Comparison of ENCODE assay signal across 20 cellular contexts in the genomic region with DNA sequence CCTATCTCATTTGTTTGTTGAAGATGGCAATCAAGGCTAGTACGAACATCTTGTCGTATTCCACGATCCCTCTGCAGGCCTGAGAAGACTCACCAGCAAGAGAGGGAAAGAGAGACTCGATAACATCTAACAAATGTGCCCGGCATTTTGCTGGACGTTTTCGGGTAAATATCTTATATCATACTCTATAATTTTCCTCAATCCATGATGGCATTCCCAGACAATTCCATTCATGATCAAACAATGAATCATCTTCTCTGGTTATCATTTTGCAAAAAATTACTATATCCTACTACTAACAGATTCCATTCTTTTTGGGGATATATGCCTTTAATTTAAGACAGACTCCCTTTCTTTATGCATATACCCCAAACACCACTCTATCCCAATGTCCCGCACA.
A peak's percentile ranks its signal among the peaks of the same experiment; 100 is the strongest.
DNase-seq lines count a peak whose midpoint lies in the region; ATAC-seq and TF ChIP-seq lines count a peak whose summit lies in the region.
"Had no signal": no experiment of that assay in that cellular context is flagged by ENCODE, and none has a peak within 500 bp of the region (broad histone marks: within the 10 kb centered on the region; RNA-seq: fewer than 3 reads in every experiment).

No MANE protein-coding gene starts in this region.

- CTCF ChIA-PET in SK-N-SH (lab: Yijun Ruan, JAX) = no interaction called here

- peaks cover 0 to 9% of the 10 kb centered on the region in 2 experiments for H3K36me3 ChIP-seq in SK-N-SH (replicated peaks in 1 of 2; ENCODE audit: control insufficient read depth in 1 of 2, insufficient read depth in 2 of 2, low read length in 1 of 2)
- H3K36me3 ChIP-seq: SJSA1 had no signal

- H3K9me2 ChIP-seq in SK-N-SH = no peaks in the 10 kb centered on the region

- no peak for TF ChIP-seq CTCF in SK-N-SH (IDR thresholded peaks at IDR 0.05)

- H3K9me3 ChIP-seq in SK-N-SH = no peaks in the 10 kb centered on the region
- H3K9me3 ChIP-seq: SJSA1 had no signal

- no peaks in the 10 kb centered on the region for H3K79me2 ChIP-seq in SK-N-SH (ENCODE audit: insufficient read depth)

- peak overlapping the region; percentile 22; the same call in 1 of the 2 replicates for H3K4me2 ChIP-seq in SK-N-SH
- H3K4me2 ChIP-seq: KMS-11 had no signal

- no peak for ATAC-seq in HG03521 (IDR thresholded peaks at IDR 0.05; ENCODE audit: unreplicated experiment)

- no peak overlapping the region for H3K4me3 ChIP-seq in SK-N-SH (ENCODE audit: low read depth in 2 of 2, low read length in 1 of 2)
- H3K4me3 ChIP-seq: GM23248, SJSA1 had no signal

- no peaks in the 10 kb centered on the region for H3K27me3 ChIP-seq in SK-N-SH (ENCODE audit: insufficient read depth)
- H3K27me3 ChIP-seq: SJSA1 had no signal

- peak overlapping the region; percentile 66 to 74; a peak in 3 of 4 replicates for H3K27ac ChIP-seq in SK-N-SH (ENCODE audit: low read depth in 2 of 2, low read length in 1 of 2)
- H3K27ac ChIP-seq: GM23248, HL-60, KMS-11, SJSA1 had no signal

- peak; percentile 5 for DNase-seq in GM03348 (ENCODE audit: low spot score)
- DNase-seq in SK-N-SH = no peak
- DNase-seq in fibroblast of peridontal ligament (ENCODE audit: extremely low read depth) = peak; percentile 29
- no peak for DNase-seq in NCI-H2227 (lab: John Stamatoyannopoulos, UW; ENCODE audit: unreplicated experiment)
- DNase-seq in NCI-H187 (lab: John Stamatoyannopoulos, UW) = no peak
- DNase-seq in SK-N-DZ (ENCODE audit: low spot score) = no peak
- DNase-seq: CD4-positive, CD25-positive, alpha-beta regulatory T cell; GM23248; H9; NCI-H1105; NCI-H146; NCI-H2029 treated with DMSO at 0.1 percent for 48 hours; NCI-H524 treated with DMSO at 0.1 percent for 48 hours; NCI-H82; OCI-M1; SW 1271 had no signal

- WGBS in SK-N-SH (ENCODE audit: low lambda C conversion rate) = 22% methylated on average over 8 of the region's 8 CpGs

- H4K20me1 ChIP-seq in SK-N-SH (ENCODE audit: insufficient read depth) = no peaks in the 10 kb centered on the region

- peak overlapping the region; percentile 22; the same call in 1 of the 2 replicates for H3K9ac ChIP-seq in SK-N-SH
- H3K9ac ChIP-seq: GM23248, KMS-11 had no signal

- peak overlapping the region; percentile 50; the same call in 1 of the 2 replicates for H2AFZ ChIP-seq in SK-N-SH (ENCODE audit: low read depth)
- H2AFZ ChIP-seq: GM23248 had no signal

- peaks cover 22% of the 10 kb centered on the region for H3F3A ChIP-seq in SK-N-SH (replicated peaks; ENCODE audit: insufficient read depth)

- TF ChIP-seq RAD21 in SK-N-SH (IDR thresholded peaks at IDR 0.05; ENCODE audit: low read length) = no peak

- H3K4me1 ChIP-seq in SK-N-SH (ENCODE audit: control insufficient read depth in 1 of 2, insufficient read depth in 2 of 2, low read depth in 1 of 2, low read length in 1 of 2) = peaks cover 3 to 6% of the 10 kb centered on the region in 2 experiments; a peak in 2 of 4 replicates
- H3K4me1 ChIP-seq: SJSA1 had no signal

- POLR2A ChIA-PET in SK-N-SH (lab: Yijun Ruan, JAX) = no interaction called here

- TF ChIP-seq EP300 in SK-N-SH (IDR thresholded peaks at IDR 0.05; ENCODE audit: borderline replicate concordance in 1 of 2, low read depth in 1 of 2, low read length in 1 of 2) = peak in 1 of 2 experiments; percentile 69; a peak in 1 of 4 replicates

TF ChIP-seq in SK-N-SH, 30 proteins besides CTCF, POLR2A, EP300 and RAD21:
- peak; percentile 40; the same call in 1 of the 2 replicates for TF ChIP-seq MEF2A (IDR thresholded peaks at IDR 0.05; ENCODE audit: borderline replicate concordance, low read depth)
- peak; percentile 84 for TF ChIP-seq JUND (IDR thresholded peaks at IDR 0.05)
- TF ChIP-seq, protein P1, sequence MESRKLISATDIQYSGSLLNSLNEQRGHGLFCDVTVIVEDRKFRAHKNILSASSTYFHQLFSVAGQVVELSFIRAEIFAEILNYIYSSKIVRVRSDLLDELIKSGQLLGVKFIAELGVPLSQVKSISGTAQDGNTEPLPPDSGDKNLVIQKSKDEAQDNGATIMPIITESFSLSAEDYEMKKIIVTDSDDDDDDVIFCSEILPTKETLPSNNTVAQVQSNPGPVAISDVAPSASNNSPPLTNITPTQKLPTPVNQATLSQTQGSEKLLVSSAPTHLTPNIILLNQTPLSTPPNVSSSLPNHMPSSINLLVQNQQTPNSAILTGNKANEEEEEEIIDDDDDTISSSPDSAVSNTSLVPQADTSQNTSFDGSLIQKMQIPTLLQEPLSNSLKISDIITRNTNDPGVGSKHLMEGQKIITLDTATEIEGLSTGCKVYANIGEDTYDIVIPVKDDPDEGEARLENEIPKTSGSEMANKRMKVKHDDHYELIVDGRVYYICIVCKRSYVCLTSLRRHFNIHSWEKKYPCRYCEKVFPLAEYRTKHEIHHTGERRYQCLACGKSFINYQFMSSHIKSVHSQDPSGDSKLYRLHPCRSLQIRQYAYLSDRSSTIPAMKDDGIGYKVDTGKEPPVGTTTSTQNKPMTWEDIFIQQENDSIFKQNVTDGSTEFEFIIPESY (IDR thresholded peaks at IDR 0.05; ENCODE audit: borderline replicate concordance, low read depth) = 0 out of 2 replicates have a peak, but pooled peaks have one; percentile 18
- TF ChIP-seq NFIC (IDR thresholded peaks at IDR 0.05; ENCODE audit: borderline replicate concordance) = peak; percentile 39; the same call in 1 of the 2 replicates
- peak; percentile 76 for TF ChIP-seq TCF12 (IDR thresholded peaks at IDR 0.05)
- TF ChIP-seq, protein P2, sequence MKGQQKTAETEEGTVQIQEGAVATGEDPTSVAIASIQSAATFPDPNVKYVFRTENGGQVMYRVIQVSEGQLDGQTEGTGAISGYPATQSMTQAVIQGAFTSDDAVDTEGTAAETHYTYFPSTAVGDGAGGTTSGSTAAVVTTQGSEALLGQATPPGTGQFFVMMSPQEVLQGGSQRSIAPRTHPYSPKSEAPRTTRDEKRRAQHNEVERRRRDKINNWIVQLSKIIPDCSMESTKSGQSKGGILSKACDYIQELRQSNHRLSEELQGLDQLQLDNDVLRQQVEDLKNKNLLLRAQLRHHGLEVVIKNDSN (IDR thresholded peaks at IDR 0.05; ENCODE audit: borderline replicate concordance, low read depth) = no peak
- TF ChIP-seq TEAD4 (IDR thresholded peaks at IDR 0.05; ENCODE audit: borderline replicate concordance, insufficient read depth) = peak; percentile 78; the same call in 1 of the 2 replicates
- peak; percentile 70 for TF ChIP-seq FOSL2 (IDR thresholded peaks at IDR 0.05; ENCODE audit: borderline replicate concordance, low read depth)
- TF ChIP-seq CHD2 (IDR thresholded peaks at IDR 0.05; ENCODE audit: low read length, partially characterized antibody) = no peak
- TF ChIP-seq YY1 (IDR thresholded peaks at IDR 0.05; ENCODE audit: low read depth) = peak; percentile 54; the same call in 1 of the 2 replicates
- no peak for TF ChIP-seq NRF1 (IDR thresholded peaks at IDR 0.05; ENCODE audit: low read depth, low read length)
- TF ChIP-seq ELF1 (IDR thresholded peaks at IDR 0.05) = no peak; the same call in 1 of the 2 replicates
- TF ChIP-seq SMC3 (IDR thresholded peaks at IDR 0.05; ENCODE audit: low read depth, low read length) = no peak
- TF ChIP-seq, protein P3, sequence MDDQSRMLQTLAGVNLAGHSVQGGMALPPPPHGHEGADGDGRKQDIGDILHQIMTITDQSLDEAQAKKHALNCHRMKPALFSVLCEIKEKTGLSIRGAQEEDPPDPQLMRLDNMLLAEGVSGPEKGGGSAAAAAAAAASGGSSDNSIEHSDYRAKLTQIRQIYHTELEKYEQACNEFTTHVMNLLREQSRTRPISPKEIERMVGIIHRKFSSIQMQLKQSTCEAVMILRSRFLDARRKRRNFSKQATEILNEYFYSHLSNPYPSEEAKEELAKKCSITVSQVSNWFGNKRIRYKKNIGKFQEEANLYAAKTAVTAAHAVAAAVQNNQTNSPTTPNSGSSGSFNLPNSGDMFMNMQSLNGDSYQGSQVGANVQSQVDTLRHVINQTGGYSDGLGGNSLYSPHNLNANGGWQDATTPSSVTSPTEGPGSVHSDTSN (IDR thresholded peaks at IDR 0.05) = peak; percentile 59

Comparison
In these comparisons a context has a peak if more than half of its experiments do, and no peak if none do; other contexts are left out.
1. DNase-seq: peak in GM03348 (single experiment) and fibroblast of peridontal ligament (single experiment); none in SK-N-SH (single experiment), NCI-H2227 (single experiment), NCI-H187 (0 of 2) and SK-N-DZ (single experiment).